29 cellular contexts compared by ENCODE assay signal in the genomic region with DNA sequence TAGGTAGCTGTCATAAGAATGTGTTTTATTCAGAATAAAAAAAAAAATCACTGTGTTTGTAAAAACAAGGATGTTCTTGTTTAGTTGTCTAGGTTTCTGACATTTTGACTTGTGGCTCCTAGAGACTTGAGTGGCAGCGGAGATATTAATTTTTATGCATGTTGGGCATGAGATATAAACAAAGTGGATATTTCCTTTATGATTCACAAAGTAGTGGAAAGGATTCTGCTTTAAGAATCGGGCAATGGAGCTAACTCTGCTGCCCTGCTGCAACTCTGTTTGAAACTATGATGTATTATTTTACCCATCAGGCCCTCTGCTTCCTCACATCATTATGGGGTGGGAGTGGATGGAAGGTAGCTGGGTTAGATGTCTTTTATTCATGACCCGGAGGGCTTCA.
A peak's percentile ranks its signal among the peaks of the same experiment; 100 is the strongest.
DNase-seq lines count a peak whose midpoint lies in the region; FAIRE-seq and TF ChIP-seq lines count a peak whose summit lies in the region.
"Had no signal": no experiment of that assay in that cellular context is flagged by ENCODE, and none has a peak within 500 bp of the region (broad histone marks: within the 10 kb centered on the region; RNA-seq: fewer than 3 reads in every experiment).

No MANE protein-coding gene starts in this region.

- H3K4me2 ChIP-seq in mammary epithelial cell (ENCODE audit: insufficient read depth, low read depth, low read length) (no peak overlapping the region), fibroblast of lung (ENCODE audit: extremely low read depth, insufficient read depth, low read length) (peak overlapping the region; percentile 49)

- BruUV-seq in MCF 10A (replicated peaks; lab: Mats Ljungman, UMichigan) (no TSS peak), mammary epithelial cell (replicated peaks; lab: Mats Ljungman, UMichigan) (no TSS peak)

- H3K4me3 ChIP-seq in mammary epithelial cell (replicated peaks in 1 of 3; ENCODE audit: insufficient read depth in 1 of 3, low read depth in 2 of 3, low read length in 3 of 3) (no peak overlapping the region), fibroblast of lung (replicated peaks in 1 of 4; ENCODE audit: control extremely low read depth in 1 of 4, insufficient read depth in 1 of 4, low read depth in 3 of 4, low read length in 4 of 4) (no peak overlapping the region), vagina (no peak overlapping the region)
- H3K4me3 ChIP-seq in CD4-positive, alpha-beta memory T cell (ENCODE audit: low read length in 2 of 2), result no peak overlapping the region
- H3K4me3 ChIP-seq: colonic mucosa, spleen had no signal

- H3K27me3 Mint-ChIP-seq in MCF 10A (ENCODE audit: insufficient read depth, unreplicated experiment) (no peaks in the 10 kb centered on the region), osteocyte (ENCODE audit: unreplicated experiment) (peaks cover 3% of the 10 kb centered on the region)
- peaks cover 2 to 8% of the 10 kb centered on the region in 2 donors for H3K27me3 Mint-ChIP-seq in CD4-positive, alpha-beta memory T cell
- H3K27me3 Mint-ChIP-seq: CD4-positive, alpha-beta T cell; effector memory CD8-positive, alpha-beta T cell had no signal

- H3K27ac ChIP-seq in mammary epithelial cell (ENCODE audit: insufficient read depth, low read depth, low read length) (no peak overlapping the region), fibroblast of lung (ENCODE audit: insufficient read depth, low read length) (no peak overlapping the region), vagina (peak overlapping the region; percentile 33)
- no peak overlapping the region for H3K27ac ChIP-seq in CD4-positive, alpha-beta memory T cell (ENCODE audit: low read depth, low read length)
- H3K27ac ChIP-seq: colonic mucosa, spleen had no signal

- 83% methylated on average over 3 of the region's 3 CpGs for WGBS in mammary epithelial cell (ENCODE audit: low coverage, missing lambda C conversion rate)

- no peak for TF ChIP-seq POLR2A in vagina (IDR thresholded peaks at IDR 0.05)

- no peaks in the 10 kb centered on the region for H3K27me3 ChIP-seq in mammary epithelial cell (ENCODE audit: insufficient read depth, low read length)
- H3K27me3 ChIP-seq in fibroblast of lung (ENCODE audit: control insufficient read depth, insufficient read depth, low read length), result no peaks in the 10 kb centered on the region
- no peaks in the 10 kb centered on the region for H3K27me3 ChIP-seq in vagina
- no peaks in the 10 kb centered on the region for H3K27me3 ChIP-seq in CD4-positive, alpha-beta memory T cell (ENCODE audit: insufficient read depth, low read length)
- H3K27me3 ChIP-seq: colonic mucosa, spleen had no signal

- H4K20me1 ChIP-seq in mammary epithelial cell (ENCODE audit: insufficient read depth, low read length) (no peaks in the 10 kb centered on the region), fibroblast of lung (ENCODE audit: control insufficient read depth, extremely low read depth, insufficient read depth, low read length) (no peaks in the 10 kb centered on the region)

- FAIRE-seq in frontal cortex (lab: Jason Lieb, UNC), result no peak
- FAIRE-seq: G401.6 had no signal

- H2AFZ ChIP-seq in mammary epithelial cell (ENCODE audit: low read depth, low read length), result no peak overlapping the region
- H2AFZ ChIP-seq in fibroblast of lung (ENCODE audit: low read length), result no peak overlapping the region

- peak overlapping the region; percentile 40 for H3K27ac Mint-ChIP-seq in MCF 10A (ENCODE audit: low read depth, unreplicated experiment)
- peak overlapping the region; percentile 13 for H3K27ac Mint-ChIP-seq in osteocyte (ENCODE audit: unreplicated experiment)
- H3K27ac Mint-ChIP-seq in CD4-positive, alpha-beta memory T cell, result no peak overlapping the region
- H3K27ac Mint-ChIP-seq: activated CD8-positive, alpha-beta T cell treated with anti-CD3 and anti-CD28 coated beads, Interleukin-2, amount 10 ng/mL, durations not matched to agents 7 days and 5 days; CD4-positive, alpha-beta T cell; stimulated activated memory B cell treated with anti-CD40 and anti-IgM and Interleukin-4, amounts not matched to agents 10 μg/mL and 1 μg/mL and 100 μg/mL, for 72 hours had no signal

- dilution Hi-C loops in mammary epithelial cell (cut with HindIII; ENCODE audit: low sequenced_read_pairs), result no loop called here

- CTCF ChIA-PET in MCF 10A (lab: Yijun Ruan, JAX) (interaction anchor here (0.7 to 1.7 kb wide), 3 partner anchors 9 to 65 kb away, joined by 3 to 4 read pairs (median 3); no protein-coding TSS in a partner anchor), mammary epithelial cell (lab: Charles Lee; ENCODE audit: low non-redundant PET) (no interaction called here)
- CTCF ChIA-PET in CD4-positive, alpha-beta memory T cell (lab: Charles Lee; ENCODE audit: partially characterized antibody), result interaction anchor here (1.2 kb wide), 1 partner anchor 45 kb away, joined by 3 read pairs; no protein-coding TSS in a partner anchor

- no peak for TF ChIP-seq CTCF in MCF 10A (IDR thresholded peaks at IDR 0.05; ENCODE audit: unreplicated experiment)
- TF ChIP-seq CTCF in mammary epithelial cell (conservative IDR thresholded peaks at IDR 0.05 in 1 of 2, IDR thresholded peaks at IDR 0.05 in 1 of 2; ENCODE audit: extremely low read depth in 1 of 2, insufficient read depth in 1 of 2, low read depth in 1 of 2, low read length in 2 of 2), result no peak
- no peak for TF ChIP-seq CTCF in fibroblast of lung (conservative IDR thresholded peaks at IDR 0.05 in 1 of 2, IDR thresholded peaks at IDR 0.05 in 1 of 2; ENCODE audit: low read depth in 1 of 2, low read length in 2 of 2)
- TF ChIP-seq CTCF in osteocyte (IDR thresholded peaks at IDR 0.05), result no peak
- no peak for TF ChIP-seq CTCF in vagina (IDR thresholded peaks at IDR 0.05)

- no peak overlapping the region for H3K9ac ChIP-seq in mammary epithelial cell (ENCODE audit: insufficient read depth, low read length)
- H3K9ac ChIP-seq in fibroblast of lung (ENCODE audit: insufficient read depth, low read length), result no peak overlapping the region

- no peak for DNase-seq in MCF 10A (ENCODE audit: unreplicated experiment)
- no peak for DNase-seq in mammary epithelial cell
- peak; percentile 57 to 72 for DNase-seq in fibroblast of lung (ENCODE audit: low read depth in 2 of 2)
- no peak for DNase-seq in osteocyte (ENCODE audit: extremely low spot score, unreplicated experiment)
- DNase-seq in vagina (ENCODE audit: extremely low spot score in 2 of 2), result no peak
- no peak for DNase-seq in frontal cortex (ENCODE audit: low spot score in 2 of 2)
- no peak for DNase-seq in middle frontal gyrus (ENCODE audit: extremely low spot score, low spot score)
- DNase-seq in CD4-positive, alpha-beta memory T cell, result no peak
- DNase-seq: 8988T; activated CD4-positive, alpha-beta T cell treated with anti-CD3 and anti-CD28 coated beads for 1 hour; activated CD8-positive, alpha-beta T cell treated with anti-CD3 and anti-CD28 coated beads, Interleukin-2, amount 10 ng/mL, durations not matched to agents 7 days and 5 days; activated effector memory CD4-positive, alpha-beta T cell treated with anti-CD3 and anti-CD28 coated beads, Interleukin-2, amount 50 U/mL, for 16 hours; activated T-cell treated with anti-CD3 and anti-CD28 coated beads for 4 hours; CD4-positive, alpha-beta T cell; colonic mucosa; DMS 273 treated with DMSO at 0.1 percent for 48 hours; effector memory CD8-positive, alpha-beta T cell; mesenchymal stem cell; MM.1S; NCI-H2171 treated with DMSO at 0.1 percent for 48 hours; NCI-H524; NK-92 treated with Interleukin-12 subunit alpha and Interleukin-12 subunit beta, amount 100 ng/mL, for 24 hours; occipital lobe; retina; SHP77 treated with DMSO at 0.1 percent for 48 hours; spleen; stimulated activated CD4-positive, alpha-beta T cell treated with anti-CD3 and anti-CD28 coated beads, Interleukin-4, amount 100 ng/mL, for 1 hour had no signal

- no peaks in the 10 kb centered on the region for H3K36me3 ChIP-seq in mammary epithelial cell (ENCODE audit: insufficient read depth, low read length)
- no peaks in the 10 kb centered on the region for H3K36me3 ChIP-seq in fibroblast of lung (ENCODE audit: control insufficient read depth, insufficient read depth, low read length)
- no peaks in the 10 kb centered on the region for H3K36me3 ChIP-seq in vagina
- H3K36me3 ChIP-seq in CD4-positive, alpha-beta memory T cell (ENCODE audit: insufficient read depth, low read length), result no peaks in the 10 kb centered on the region
- H3K36me3 ChIP-seq: colonic mucosa, spleen had no signal

- H3K9me3 ChIP-seq in mammary epithelial cell (replicated peaks; ENCODE audit: insufficient read depth, low read length), result no peaks in the 10 kb centered on the region
- no peaks in the 10 kb centered on the region for H3K9me3 ChIP-seq in fibroblast of lung (ENCODE audit: control insufficient read depth, insufficient read depth, low read depth, low read length)
- no peaks in the 10 kb centered on the region for H3K9me3 ChIP-seq in vagina
- H3K9me3 ChIP-seq in CD4-positive, alpha-beta memory T cell (ENCODE audit: control insufficient read depth in 1 of 2, low read length in 2 of 2), result no peaks in the 10 kb centered on the region
- H3K9me3 ChIP-seq: colonic mucosa, spleen had no signal

- H3K9me3 Mint-ChIP-seq in MCF 10A (ENCODE audit: unreplicated experiment), result peaks cover 6% of the 10 kb centered on the region
- H3K9me3 Mint-ChIP-seq in osteocyte (ENCODE audit: unreplicated experiment), result no peaks in the 10 kb centered on the region
- H3K9me3 Mint-ChIP-seq in CD4-positive, alpha-beta memory T cell, result no peaks in the 10 kb centered on the region
- H3K9me3 Mint-ChIP-seq: CD4-positive, alpha-beta T cell; effector memory CD8-positive, alpha-beta T cell; stimulated activated memory B cell treated with anti-CD40 and anti-IgM and Interleukin-4, amounts not matched to agents 10 μg/mL and 1 μg/mL and 100 μg/mL, for 72 hours had no signal

- in situ Hi-C loops in mammary epithelial cell (cut with MboI; ENCODE audit: low sequenced_read_pairs in 2 of 2), result no loop called here

- H3K4me1 ChIP-seq in mammary epithelial cell (ENCODE audit: insufficient read depth, low read length), result no peaks in the 10 kb centered on the region
- peaks cover 22% of the 10 kb centered on the region for H3K4me1 ChIP-seq in fibroblast of lung (ENCODE audit: control insufficient read depth, extremely low read depth, insufficient read depth, low read length)
- H3K4me1 ChIP-seq in vagina, result peaks cover 14% of the 10 kb centered on the region
- H3K4me1 ChIP-seq in CD4-positive, alpha-beta memory T cell (ENCODE audit: insufficient read depth, low read length), result no peaks in the 10 kb centered on the region
- H3K4me1 ChIP-seq: colonic mucosa had no signal

- intact Hi-C loops in MCF 10A (cut with micrococcal nuclease) (no loop called here), mammary epithelial cell (cut with micrococcal nuclease) (no loop called here), vagina (cut with DNase I) (loop anchor here (5.0 kb wide), 1 partner anchor 882 kb away; no protein-coding TSS in a partner anchor)
- intact Hi-C loops in CD4-positive, alpha-beta memory T cell (cut with micrococcal nuclease), result no loop called here

- POLR2A ChIA-PET in MCF 10A (lab: Yijun Ruan, JAX), result interaction anchor here (0.7 to 1.7 kb wide), 4 partner anchors 22 to 1464 kb away, joined by 3 to 4 read pairs (median 3); no protein-coding TSS in a partner anchor
- POLR2A ChIA-PET in CD4-positive, alpha-beta memory T cell (lab: Charles Lee; ENCODE audit: partially characterized antibody), result no interaction called here

- H3K36me3 Mint-ChIP-seq in MCF 10A (ENCODE audit: insufficient read depth, unreplicated experiment) (no peaks in the 10 kb centered on the region), osteocyte (ENCODE audit: unreplicated experiment) (no peaks in the 10 kb centered on the region)
- no peaks in the 10 kb centered on the region for H3K36me3 Mint-ChIP-seq in CD4-positive, alpha-beta memory T cell
- H3K36me3 Mint-ChIP-seq: stimulated activated memory B cell treated with anti-CD40 and anti-IgM and Interleukin-4, amounts not matched to agents 10 μg/mL and 1 μg/mL and 100 μg/mL, for 72 hours had no signal

- H3K4me1 Mint-ChIP-seq in MCF 10A (ENCODE audit: insufficient read depth, unreplicated experiment) (peaks cover 46% of the 10 kb centered on the region), osteocyte (ENCODE audit: unreplicated experiment) (peaks cover 55% of the 10 kb centered on the region)
- H3K4me1 Mint-ChIP-seq in CD4-positive, alpha-beta memory T cell, result no peaks in the 10 kb centered on the region

- H3K79me2 ChIP-seq in mammary epithelial cell (ENCODE audit: insufficient read depth, low read length) (no peaks in the 10 kb centered on the region), fibroblast of lung (ENCODE audit: control insufficient read depth, insufficient read depth, low read length) (no peaks in the 10 kb centered on the region)

- H3K4me3 Mint-ChIP-seq in MCF 10A (ENCODE audit: unreplicated experiment), result no peak overlapping the region
- H3K4me3 Mint-ChIP-seq in osteocyte (ENCODE audit: unreplicated experiment), result no peak overlapping the region
- H3K4me3 Mint-ChIP-seq in CD4-positive, alpha-beta memory T cell, result no peak overlapping the region
- H3K4me3 Mint-ChIP-seq: activated CD8-positive, alpha-beta T cell treated with anti-CD3 and anti-CD28 coated beads, Interleukin-2, amount 10 ng/mL, durations not matched to agents 7 days and 5 days; CD4-positive, alpha-beta T cell; effector memory CD8-positive, alpha-beta T cell; stimulated activated memory B cell treated with anti-CD40 and anti-IgM and Interleukin-4, amounts not matched to agents 10 μg/mL and 1 μg/mL and 100 μg/mL, for 72 hours had no signal

Comparison
In these comparisons a context has a peak if more than half of its experiments do, and no peak if none do; other contexts are left out.
1. DNase-seq: peak in fibroblast of lung (2 of 2); none in MCF 10A (single experiment), mammary epithelial cell (single experiment), osteocyte (single experiment), vagina (0 of 2), frontal cortex (0 of 2), middle frontal gyrus (single experiment) and CD4-positive, alpha-beta memory T cell (0 of 5).
2. H3K27ac Mint-ChIP-seq: peak in MCF 10A (single experiment) and osteocyte (single experiment); none in CD4-positive, alpha-beta memory T cell (0 of 7).